29 cellular contexts compared by ENCODE assay signal in genomic region chr18:55286257-55286825, GRCh38.
DNase-seq lines count a peak whose midpoint lies in the region; ATAC-seq and TF ChIP-seq lines count a peak whose summit lies in the region.
"Had no signal": no experiment of that assay in that cellular context is flagged by ENCODE, and none has a peak within 500 bp of the region (broad histone marks: within the 10 kb centered on the region; RNA-seq: fewer than 3 reads in every experiment).

No MANE protein-coding gene starts in this region.

- peaks cover 78% of the 10 kb centered on the region for H3K4me1 Mint-ChIP-seq in brain
- no peaks in the 10 kb centered on the region for H3K4me1 Mint-ChIP-seq in activated CD4-positive, alpha-beta T cell treated with anti-CD3 and anti-CD28 coated beads, Interleukin-2, amount 10 ng/mL, durations not matched to agents 24 days and 14 days
- H3K4me1 Mint-ChIP-seq: activated CD4-positive, alpha-beta memory T cell treated with anti-CD3 and anti-CD28 coated beads, Interleukin-2, amount 10 ng/mL, durations not matched to agents 7 days and 5 days; CD4-positive, CD25-positive, alpha-beta regulatory T cell; immature natural killer cell had no signal

- no peak for TF ChIP-seq POLR2A in body of pancreas (IDR thresholded peaks at IDR 0.05)

- no peaks in the 10 kb centered on the region for H3K9me3 Mint-ChIP-seq in brain
- H3K9me3 Mint-ChIP-seq in activated CD4-positive, alpha-beta T cell treated with anti-CD3 and anti-CD28 coated beads, Interleukin-2, amount 10 ng/mL, durations not matched to agents 24 days and 14 days = no peaks in the 10 kb centered on the region
- H3K9me3 Mint-ChIP-seq: activated CD4-positive, alpha-beta memory T cell treated with anti-CD3 and anti-CD28 coated beads, Interleukin-2, amount 10 ng/mL, durations not matched to agents 7 days and 5 days; activated naive CD8-positive, alpha-beta T cell treated with anti-CD3 and anti-CD28 coated beads, Interleukin-2, amount 50 U/mL, for 24 hours; immature natural killer cell; T-helper 1 cell treated with Interleukin-12 subunit alpha and Interleukin-12 subunit beta and Interleukin-4 antibody, amounts not matched to agents 30 μg/mL and 1 μg/mL, for 36 hours had no signal

- H3K36me3 Mint-ChIP-seq in brain = peaks cover 3% of the 10 kb centered on the region
- no peaks in the 10 kb centered on the region for H3K36me3 Mint-ChIP-seq in activated CD4-positive, alpha-beta T cell treated with anti-CD3 and anti-CD28 coated beads, Interleukin-2, amount 10 ng/mL, durations not matched to agents 24 days and 14 days (ENCODE audit: low read depth)
- H3K36me3 Mint-ChIP-seq: CD4-positive, CD25-positive, alpha-beta regulatory T cell; immature natural killer cell had no signal

- no peaks in the 10 kb centered on the region for H3K27me3 Mint-ChIP-seq in brain
- no peaks in the 10 kb centered on the region for H3K27me3 Mint-ChIP-seq in activated CD4-positive, alpha-beta T cell treated with anti-CD3 and anti-CD28 coated beads, Interleukin-2, amount 10 ng/mL, durations not matched to agents 24 days and 14 days
- H3K27me3 Mint-ChIP-seq: activated naive CD8-positive, alpha-beta T cell treated with anti-CD3 and anti-CD28 coated beads, Interleukin-2, amount 50 U/mL, for 24 hours; CD4-positive, CD25-positive, alpha-beta regulatory T cell; progenitor cell of endocrine pancreas had no signal

- peaks cover 87% of the 10 kb centered on the region for H3K4me1 ChIP-seq in left ventricle myocardium inferior
- peaks cover 0 to 51% (median 14%) of the 10 kb centered on the region in 5 donors for H3K4me1 ChIP-seq in subcutaneous abdominal adipose tissue (ENCODE audit: control insufficient read depth in 5 of 5, insufficient read depth in 5 of 5, low read length in 5 of 5)
- H3K4me1 ChIP-seq in body of pancreas = no peaks in the 10 kb centered on the region
- H3K4me1 ChIP-seq: A549, right lobe of liver had no signal

- H3K27ac Mint-ChIP-seq in brain = peak overlapping the region; percentile 7 to 52 (median 32)
- no peak overlapping the region for H3K27ac Mint-ChIP-seq in activated CD4-positive, alpha-beta T cell treated with anti-CD3 and anti-CD28 coated beads, Interleukin-2, amount 10 ng/mL, durations not matched to agents 24 days and 14 days
- H3K27ac Mint-ChIP-seq: activated CD4-positive, alpha-beta memory T cell treated with anti-CD3 and anti-CD28 coated beads, Interleukin-2, amount 10 ng/mL, durations not matched to agents 7 days and 5 days; activated naive CD8-positive, alpha-beta T cell treated with anti-CD3 and anti-CD28 coated beads, Interleukin-2, amount 50 U/mL, for 24 hours; immature natural killer cell; progenitor cell of endocrine pancreas; T-helper 1 cell treated with Interleukin-12 subunit alpha and Interleukin-12 subunit beta and Interleukin-4 antibody, amounts not matched to agents 30 μg/mL and 1 μg/mL, for 36 hours had no signal

- H3K36me3 ChIP-seq in left ventricle myocardium inferior = no peaks in the 10 kb centered on the region
- peaks cover 0 to 2% (median 0%) of the 10 kb centered on the region in 5 donors for H3K36me3 ChIP-seq in subcutaneous abdominal adipose tissue (ENCODE audit: control insufficient read depth in 5 of 5, insufficient read depth in 5 of 5, low read length in 5 of 5)
- H3K36me3 ChIP-seq in body of pancreas (replicated peaks in 1 of 2; ENCODE audit: insufficient read depth in 1 of 2, low read depth in 2 of 2) = no peaks in the 10 kb centered on the region
- H3K36me3 ChIP-seq: Peyer's patch, right lobe of liver, tibial nerve had no signal

- no peak for DNase-seq in left ventricle myocardium inferior
- no peak for DNase-seq in Right ventricle myocardium superior
- DNase-seq in medulla oblongata (ENCODE audit: extremely low spot score) = peak; percentile 54
- DNase-seq in body of pancreas = no peak
- no peak for DNase-seq in NCI-H2029 (lab: John Stamatoyannopoulos, UW)
- no peak for DNase-seq in activated CD4-positive, alpha-beta T cell treated with anti-CD3 and anti-CD28 coated beads, Interleukin-2, amount 10 ng/mL, durations not matched to agents 24 days and 14 days
- DNase-seq: activated CD4-positive, alpha-beta memory T cell treated with anti-CD3 and anti-CD28 coated beads, Interleukin-2, amount 10 ng/mL, durations not matched to agents 7 days and 5 days; activated CD4-positive, CD25-positive, alpha-beta regulatory T cell treated with anti-CD3 and anti-CD28 coated beads, Interleukin-2, amount 50 U/mL, for 72 hours; activated CD8-positive, alpha-beta memory T cell treated with anti-CD3 and anti-CD28 coated beads, Interleukin-2, amount 50 U/mL, for 4 hours; activated naive CD4-positive, alpha-beta T cell; activated naive CD8-positive, alpha-beta T cell treated with anti-CD3 and anti-CD28 coated beads, Interleukin-2, amount 50 U/mL, for 24 hours; CD4-positive, CD25-positive, alpha-beta regulatory T cell; cerebellar nuclear complex; dermis blood vessel endothelial cell; HCEC 1CT; immature natural killer cell; NCI-H146; NCI-H2107; NCI-H345; Peyer's patch; right lobe of liver; stimulated activated CD4-positive, alpha-beta T cell treated with anti-CD3 and anti-CD28 coated beads, Interleukin-12 subunit alpha, Interleukin-12 subunit beta, amount 100 ng/mL, for 4 hours; stimulated activated CD4-positive, alpha-beta T cell treated with anti-CD3 and anti-CD28 coated beads, Interleukin-2, amount 100 ng/mL, for 48 hours had no signal

- no peak for ATAC-seq in Right ventricle myocardium superior (ENCODE audit: poor library complexity)
- no peak for ATAC-seq in body of pancreas
- ATAC-seq: A549; activated naive CD8-positive, alpha-beta T cell treated with anti-CD3 and anti-CD28 coated beads, Interleukin-2, amount 50 U/mL, for 24 hours; right lobe of liver had no signal

- H3K4me3 ChIP-seq in left ventricle myocardium inferior (no peak overlapping the region), subcutaneous abdominal adipose tissue (ENCODE audit: low read depth in 1 of 5, low read length in 5 of 5) (no peak overlapping the region), body of pancreas (no peak overlapping the region)
- H3K4me3 ChIP-seq: A549, Peyer's patch, right lobe of liver, tibial nerve had no signal

- H3K9me3 ChIP-seq in left ventricle myocardium inferior (replicated peaks) (no peaks in the 10 kb centered on the region), subcutaneous abdominal adipose tissue (ENCODE audit: control insufficient read depth in 5 of 5, low read length in 5 of 5) (no peaks in the 10 kb centered on the region), body of pancreas (no peaks in the 10 kb centered on the region)
- H3K9me3 ChIP-seq: A549, Peyer's patch, right lobe of liver, tibial nerve had no signal

- intact Hi-C loops in left ventricle myocardium inferior (cut with micrococcal nuclease) = no loop called here
- intact Hi-C loops in Right ventricle myocardium superior (cut with DNase I) = no loop called here
- intact Hi-C loops in body of pancreas (cut with DNase I) = no loop called here
- intact Hi-C loops in activated CD4-positive, alpha-beta T cell treated with anti-CD3 and anti-CD28 coated beads, Interleukin-2, amount 10 ng/mL, durations not matched to agents 24 days and 14 days (cut with micrococcal nuclease) = no loop called here

- H3K27ac ChIP-seq in left ventricle myocardium inferior (replicated peaks) = peak overlapping the region; percentile 49
- peak overlapping the region; percentile 54 for H3K27ac ChIP-seq in subcutaneous abdominal adipose tissue (ENCODE audit: low read depth, low read length)
- no peak overlapping the region for H3K27ac ChIP-seq in body of pancreas
- H3K27ac ChIP-seq: A549, right lobe of liver, tibial nerve had no signal

- TF ChIP-seq CTCF in left ventricle myocardium inferior (IDR thresholded peaks at IDR 0.05; ENCODE audit: borderline replicate concordance) (no peak), brain (conservative IDR thresholded peaks at IDR 0.05) (no peak), body of pancreas (IDR thresholded peaks at IDR 0.05) (no peak)

- WGBS in body of pancreas, 2 donors = 92% methylated on average over 6 of the region's 6 CpGs

- no peak overlapping the region for H3K9ac ChIP-seq in subcutaneous abdominal adipose tissue (ENCODE audit: low read length in 5 of 5)

- H3K4me3 Mint-ChIP-seq in brain = peak overlapping the region in 1 of 5 experiments; percentile 2
- no peak overlapping the region for H3K4me3 Mint-ChIP-seq in activated CD4-positive, alpha-beta T cell treated with anti-CD3 and anti-CD28 coated beads, Interleukin-2, amount 10 ng/mL, durations not matched to agents 24 days and 14 days
- H3K4me3 Mint-ChIP-seq: activated CD4-positive, alpha-beta memory T cell treated with anti-CD3 and anti-CD28 coated beads, Interleukin-2, amount 10 ng/mL, durations not matched to agents 7 days and 5 days; activated naive CD8-positive, alpha-beta T cell treated with anti-CD3 and anti-CD28 coated beads, Interleukin-2, amount 50 U/mL, for 24 hours; CD4-positive, CD25-positive, alpha-beta regulatory T cell; immature natural killer cell; T-helper 1 cell treated with Interleukin-12 subunit alpha and Interleukin-12 subunit beta and Interleukin-4 antibody, amounts not matched to agents 30 μg/mL and 1 μg/mL, for 36 hours had no signal

- H3K27me3 ChIP-seq in left ventricle myocardium inferior (ENCODE audit: low read depth) = no peaks in the 10 kb centered on the region
- no peaks in the 10 kb centered on the region for H3K27me3 ChIP-seq in subcutaneous abdominal adipose tissue (ENCODE audit: control insufficient read depth in 5 of 5, insufficient read depth in 4 of 5, low read length in 5 of 5)
- peaks cover 0 to 3% of the 10 kb centered on the region in 2 donors for H3K27me3 ChIP-seq in body of pancreas
- H3K27me3 ChIP-seq: Peyer's patch, right lobe of liver, tibial nerve had no signal

Comparison
In these comparisons a context has a peak if more than half of its experiments do, and no peak if none do; other contexts are left out.
1. H3K27ac ChIP-seq: peak in left ventricle myocardium inferior (single experiment) and subcutaneous abdominal adipose tissue (single experiment); none in body of pancreas (0 of 4).